ENCODE assay signal across 9 cellular contexts in the genomic region with DNA sequence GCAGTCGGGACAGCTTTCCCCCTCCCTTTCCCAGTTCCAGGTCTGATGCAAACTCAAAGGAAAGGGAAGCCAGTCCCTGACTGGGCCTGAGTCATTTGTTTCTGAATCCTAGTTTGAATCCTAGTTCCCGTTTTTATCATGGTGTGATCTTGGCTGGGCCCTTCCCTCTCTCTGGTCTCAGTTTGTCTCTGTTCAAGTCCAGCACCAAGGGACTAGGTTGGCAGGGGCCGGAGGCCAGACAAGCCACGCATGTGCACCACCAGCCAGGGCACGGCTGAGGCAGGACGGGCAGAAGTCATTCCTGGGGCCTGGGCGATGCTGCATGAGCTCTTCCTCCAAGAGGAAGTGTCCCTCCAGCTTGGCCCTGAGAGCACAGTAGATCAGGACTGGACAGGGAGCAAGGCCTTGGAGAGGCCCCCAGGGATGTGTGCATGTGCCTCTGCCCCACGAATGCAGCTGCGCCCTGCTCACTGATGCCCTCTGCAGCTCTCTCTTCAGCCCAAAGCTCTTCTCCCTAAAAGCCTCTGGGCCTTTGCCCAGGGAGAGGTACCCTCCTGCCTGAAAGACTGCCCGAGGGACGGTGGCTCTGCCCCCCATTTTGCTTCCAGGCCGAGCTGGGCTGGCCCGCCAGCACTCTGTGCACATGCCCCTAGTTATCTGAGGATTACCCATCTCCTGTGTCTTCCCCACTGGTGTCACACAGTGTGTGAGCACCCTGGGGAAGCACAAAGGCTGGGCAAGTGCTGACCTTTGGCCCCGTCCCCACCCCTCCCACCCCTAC.
DNase-seq lines count a peak whose midpoint lies in the region; ATAC-seq and TF ChIP-seq lines count a peak whose summit lies in the region.
"Had no signal": no experiment of that assay in that cellular context is flagged by ENCODE, and none has a peak within 500 bp of the region (broad histone marks: within the 10 kb centered on the region; RNA-seq: fewer than 3 reads in every experiment).

No MANE protein-coding gene starts in this region.

- H3K36me3 ChIP-seq in GM23338 (ENCODE audit: insufficient read depth) (no peaks in the 10 kb centered on the region), heart left ventricle (peaks cover 0 to 3% (median 0%) of the 10 kb centered on the region in 9 donors), spleen (no peaks in the 10 kb centered on the region)

- peaks cover 22% of the 10 kb centered on the region for H3K27me3 Mint-ChIP-seq in GM23338 (ENCODE audit: insufficient read depth, low read depth, poor library complexity)
- no peaks in the 10 kb centered on the region for H3K27me3 Mint-ChIP-seq in T-helper 17 cell

- TF ChIP-seq POLR2A in heart left ventricle (IDR thresholded peaks at IDR 0.05): no peak
- TF ChIP-seq POLR2A in spleen (IDR thresholded peaks at IDR 0.05): no peak

- H3K9me3 ChIP-seq in T-helper 17 cell (ENCODE audit: control insufficient read depth, low read length, poor library complexity, severe bottlenecking) (no peaks in the 10 kb centered on the region), heart left ventricle (no peaks in the 10 kb centered on the region), spleen (no peaks in the 10 kb centered on the region)

- H3K9me3 Mint-ChIP-seq in GM23338: no peaks in the 10 kb centered on the region

- H2AFZ ChIP-seq in GM23338: no peak overlapping the region

- H3K4me3 Mint-ChIP-seq in GM23338 (no peak overlapping the region), T-helper 17 cell (no peak overlapping the region)

- 37 to 55% (median 44%) methylated on average over 10 to 14 of the region's 14 CpGs for WGBS in heart left ventricle, 4 donors
- WGBS in spleen, 5 donors: 49 to 75% (median 59%) methylated on average over 14 of the region's 14 CpGs

- H3F3A ChIP-seq in GM23338 (replicated peaks; ENCODE audit: low read depth): no peaks in the 10 kb centered on the region

- H3K9me2 ChIP-seq in GM23338 (ENCODE audit: insufficient read depth): no peaks in the 10 kb centered on the region

- H3K27me3 ChIP-seq in GM23338 (ENCODE audit: insufficient read depth) (no peaks in the 10 kb centered on the region), heart left ventricle (no peaks in the 10 kb centered on the region), spleen (replicated peaks in 1 of 7) (no peaks in the 10 kb centered on the region)

- H3K4me1 ChIP-seq in GM23338 (ENCODE audit: insufficient read depth) (peaks cover 32% of the 10 kb centered on the region), heart left ventricle (peaks cover 55 to 100% (median 99%) of the 10 kb centered on the region in 12 donors), spleen (peaks cover 28 to 100% (median 79%) of the 10 kb centered on the region in 6 donors)

- peaks cover 25% of the 10 kb centered on the region for H3K79me2 ChIP-seq in GM23338 (replicated peaks; ENCODE audit: insufficient read depth)

- peak in 1 of 2 experiments; percentile 32; a peak in 2 of 4 replicates for TF ChIP-seq CTCF in GM23338 (conservative IDR thresholded peaks at IDR 0.05; ENCODE audit: low read depth in 2 of 2)
- peak in 7 of 12 donors; percentile 18 to 52 (median 25) for TF ChIP-seq CTCF in heart left ventricle (IDR thresholded peaks at IDR 0.05)
- TF ChIP-seq CTCF in spleen (IDR thresholded peaks at IDR 0.05 in 8 of 11, conservative IDR thresholded peaks at IDR 0.05 in 3 of 11): peak in 3 of 11 experiments; percentile 8 to 16 (median 15)

- H4K20me1 ChIP-seq in GM23338 (replicated peaks; ENCODE audit: insufficient read depth): no peaks in the 10 kb centered on the region

- H3K27ac Mint-ChIP-seq in GM23338 (peak overlapping the region; percentile 89), T-helper 17 cell (peak overlapping the region; percentile 74)

- H3K4me3 ChIP-seq in GM23338 (no peak overlapping the region), heart left ventricle (no peak overlapping the region), spleen (no peak overlapping the region)

- no peak overlapping the region for H3K27ac ChIP-seq in GM23338 (ENCODE audit: low read depth)
- H3K27ac ChIP-seq in heart left ventricle: peak overlapping the region; percentile 62 to 98 (median 94)
- H3K27ac ChIP-seq in spleen: peak overlapping the region; percentile 13 to 95 (median 88)

- ATAC-seq in GM23338 (no peak), T-helper 17 cell (no peak), heart left ventricle (peak in 2 of 4 donors; percentile 2 to 13), GM21515 (IDR thresholded peaks at IDR 0.05; ENCODE audit: unreplicated experiment) (no peak)

- peaks cover 55% of the 10 kb centered on the region for H3K4me1 Mint-ChIP-seq in GM23338
- H3K4me1 Mint-ChIP-seq in T-helper 17 cell: peaks cover 10% of the 10 kb centered on the region

- no peak overlapping the region for H3K4me2 ChIP-seq in GM23338

- intact Hi-C loops in heart left ventricle (cut with DNase I) (loop anchor here in 1 of 10 donors (2.0 kb wide), 1 partner anchor 85 kb away; no protein-coding TSS in a partner anchor), spleen (cut with DNase I; ENCODE audit: low total_unique reads) (no loop called here)

- H3K36me3 Mint-ChIP-seq in GM23338 (ENCODE audit: low read depth): no peaks in the 10 kb centered on the region
- no peaks in the 10 kb centered on the region for H3K36me3 Mint-ChIP-seq in T-helper 17 cell (ENCODE audit: low read depth)

- DNase-seq in GM23338 (ENCODE audit: low spot score) (no peak), T-helper 17 cell (no peak), heart left ventricle (peak in 3 of 5 donors; percentile 72 to 74 (median 73)), spleen (peak; percentile 86), kidney glomerular epithelial cell (lab: John Stamatoyannopoulos, UW) (no peak), NCI-H146 (lab: John Stamatoyannopoulos, UW) (no peak), NCI-H345 treated with DMSO at 0.1 percent for 48 hours (lab: John Stamatoyannopoulos, UW; ENCODE audit: unreplicated experiment) (no peak)
- DNase-seq: activated effector memory CD4-positive, alpha-beta T cell treated with anti-CD3 and anti-CD28 coated beads, Interleukin-2, amount 50 U/mL, for 16 hours had no signal

TF ChIP-seq in GM23338, 12 proteins besides CTCF, POLR2A, EP300 and RAD21:
- TF ChIP-seq EZH2phosphoT487 (IDR thresholded peaks at IDR 0.05; ENCODE audit: unreplicated experiment) (no peak), STAT1 (IDR thresholded peaks at IDR 0.05; ENCODE audit: unreplicated experiment) (no peak), POLR2AphosphoS5 (IDR thresholded peaks at IDR 0.05; ENCODE audit: low read depth) (no peak), JUNB (IDR thresholded peaks at IDR 0.05; ENCODE audit: unreplicated experiment) (no peak), ZNF114 (CRISPR knock-in tag; IDR thresholded peaks at IDR 0.05) (no peak), NANOG (IDR thresholded peaks at IDR 0.05; ENCODE audit: borderline replicate concordance) (no peak)
- TF ChIP-seq, protein P1, sequence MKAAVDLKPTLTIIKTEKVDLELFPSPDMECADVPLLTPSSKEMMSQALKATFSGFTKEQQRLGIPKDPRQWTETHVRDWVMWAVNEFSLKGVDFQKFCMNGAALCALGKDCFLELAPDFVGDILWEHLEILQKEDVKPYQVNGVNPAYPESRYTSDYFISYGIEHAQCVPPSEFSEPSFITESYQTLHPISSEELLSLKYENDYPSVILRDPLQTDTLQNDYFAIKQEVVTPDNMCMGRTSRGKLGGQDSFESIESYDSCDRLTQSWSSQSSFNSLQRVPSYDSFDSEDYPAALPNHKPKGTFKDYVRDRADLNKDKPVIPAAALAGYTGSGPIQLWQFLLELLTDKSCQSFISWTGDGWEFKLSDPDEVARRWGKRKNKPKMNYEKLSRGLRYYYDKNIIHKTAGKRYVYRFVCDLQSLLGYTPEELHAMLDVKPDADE (IDR thresholded peaks at IDR 0.05): no peak

Comparison
In these comparisons a context has a peak if more than half of its experiments do, and no peak if none do; other contexts are left out.
1. DNase-seq: peak in heart left ventricle (3 of 5) and spleen (single experiment); none in GM23338 (single experiment), T-helper 17 cell (0 of 3), kidney glomerular epithelial cell (single experiment), NCI-H146 (single experiment) and NCI-H345 treated with DMSO at 0.1 percent for 48 hours (single experiment).